Comparison of ENCODE assay signal across 22 cellular contexts in genomic region chr5:165805756-165806155, GRCh38.
A peak's percentile ranks its signal among the peaks of the same experiment; 100 is the strongest.
DNase-seq lines count a peak whose midpoint lies in the region; TF ChIP-seq lines count a peak whose summit lies in the region.
"Had no signal": no experiment of that assay in that cellular context is flagged by ENCODE, and none has a peak within 500 bp of the region (broad histone marks: within the 10 kb centered on the region; RNA-seq: fewer than 3 reads in every experiment).

No MANE protein-coding gene starts in this region.

- TF ChIP-seq CTCF in C4-2B (conservative IDR thresholded peaks at IDR 0.05) (no peak), VCaP (conservative IDR thresholded peaks at IDR 0.05) (0 out of 2 replicates have a peak, but pooled peaks have one; percentile 17), MM.1S (IDR thresholded peaks at IDR 0.05; ENCODE audit: low read length) (no peak)

- H3K27me3 ChIP-seq in MM.1S (replicated peaks; ENCODE audit: insufficient read depth, low read length) = no peaks in the 10 kb centered on the region
- H3K27me3 ChIP-seq: body of pancreas, foreskin keratinocyte, SJSA1, spleen had no signal

- peak overlapping the region; percentile 38; the same call in 1 of the 2 replicates for H3K27ac ChIP-seq in C4-2B
- no peak overlapping the region; the same call in 1 of the 2 replicates for H3K27ac ChIP-seq in VCaP
- H3K27ac ChIP-seq in MM.1S (ENCODE audit: low read length) = no peak overlapping the region
- H3K27ac ChIP-seq: body of pancreas, coronary artery, foreskin keratinocyte, SJSA1, spleen, thoracic aorta had no signal

- no peak overlapping the region for H2AFZ ChIP-seq in MM.1S (ENCODE audit: low read length)

- no peak overlapping the region for H3K4me2 ChIP-seq in MM.1S (ENCODE audit: low read depth, low read length)

- no peaks in the 10 kb centered on the region for H3F3A ChIP-seq in MM.1S (ENCODE audit: insufficient read depth, low read length)

- no peaks in the 10 kb centered on the region for H3K9me3 ChIP-seq in MM.1S (replicated peaks; ENCODE audit: insufficient read depth, low read length)
- H3K9me3 ChIP-seq: body of pancreas, SJSA1, thoracic aorta had no signal

- no peak overlapping the region for H3K9ac ChIP-seq in MM.1S (ENCODE audit: low read length)

- H3K4me1 ChIP-seq in MM.1S (ENCODE audit: low read length) = no peaks in the 10 kb centered on the region
- H3K4me1 ChIP-seq: body of pancreas, foreskin keratinocyte, SJSA1, spleen had no signal

- no peak overlapping the region for H3K4me3 ChIP-seq in MM.1S (ENCODE audit: low read length)
- H3K4me3 ChIP-seq: body of pancreas, coronary artery, lung, SJSA1, spleen, thoracic aorta had no signal

- no peaks in the 10 kb centered on the region for H4K20me1 ChIP-seq in MM.1S (ENCODE audit: insufficient read depth, low read length)

- H3K79me2 ChIP-seq in MM.1S (ENCODE audit: low read length) = no peaks in the 10 kb centered on the region

- H3K36me3 ChIP-seq in MM.1S (replicated peaks; ENCODE audit: insufficient read depth, low read length) = no peaks in the 10 kb centered on the region
- H3K36me3 ChIP-seq: SJSA1, spleen, thoracic aorta had no signal

- H3K9me2 ChIP-seq in MM.1S (replicated peaks; ENCODE audit: insufficient read depth, low read length) = no peaks in the 10 kb centered on the region

- DNase-seq in HCEC 1CT = peak; percentile 54
- DNase-seq in iPS-NIHi7 (ENCODE audit: extremely low spot score) = peak; percentile 66
- no peak for DNase-seq in RKO (ENCODE audit: low spot score)
- DNase-seq in MM.1S = no peak
- DNase-seq in activated T-cell treated with anti-CD3 and anti-CD28 coated beads, Interleukin-2, amount 50 U/mL, for 1 hour = no peak
- DNase-seq in stimulated activated CD4-positive, alpha-beta T cell treated with anti-CD3 and anti-CD28 coated beads, Interleukin-12 subunit alpha, Interleukin-12 subunit beta, amount 100 ng/mL, for 4 hours = no peak
- DNase-seq: activated CD4-positive, alpha-beta T cell treated with anti-CD3 and anti-CD28 coated beads, Interleukin-2, amount 50 U/mL, for 4 hours; activated naive CD4-positive, alpha-beta T cell treated with anti-CD3 and anti-CD28 coated beads, Interleukin-2, amount 50 U/mL, for 16 hours; GF-D8; KG1; naive thymus-derived CD8-positive, alpha-beta T cell; NCI-H1417; posterior cingulate gyrus; spleen had no signal

Comparison
In these comparisons a context has a peak if more than half of its experiments do, and no peak if none do; other contexts are left out.
1. DNase-seq: peak in HCEC 1CT (single experiment) and iPS-NIHi7 (single experiment); none in RKO (single experiment), MM.1S (single experiment), activated T-cell treated with anti-CD3 and anti-CD28 coated beads, Interleukin-2, amount 50 U/mL, for 1 hour (single experiment) and stimulated activated CD4-positive, alpha-beta T cell treated with anti-CD3 and anti-CD28 coated beads, Interleukin-12 subunit alpha, Interleukin-12 subunit beta, amount 100 ng/mL, for 4 hours (single experiment).